ENCODE assay signal across 23 cellular contexts in the genomic region with DNA sequence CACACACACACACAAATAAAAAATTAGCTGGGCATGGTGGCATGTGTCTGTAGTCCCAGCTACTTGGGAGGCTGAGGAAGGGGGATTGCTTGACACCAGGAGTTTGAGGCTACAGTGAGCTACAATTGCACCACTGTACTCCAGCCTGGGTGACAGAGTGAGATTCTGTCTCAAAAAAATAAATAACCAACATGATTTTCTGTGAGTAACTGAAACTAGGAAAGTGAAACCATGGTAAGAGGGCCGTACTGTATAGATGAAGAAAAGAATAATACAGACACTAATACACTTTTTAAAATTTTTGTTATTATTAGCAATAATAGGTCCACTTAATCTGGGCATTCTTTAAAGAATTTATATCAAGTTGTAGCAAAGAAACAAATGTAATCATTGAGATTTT.
"Had no signal": no experiment of that assay in that cellular context is flagged by ENCODE, and none has a peak within 500 bp of the region (broad histone marks: within the 10 kb centered on the region; RNA-seq: fewer than 3 reads in every experiment).

No MANE protein-coding gene starts in this region.

- H3K9me2 ChIP-seq: SK-N-SH had no signal

- H3K9ac ChIP-seq: SK-N-SH had no signal

- FAIRE-seq: HTR-8/SVneo had no signal

- H3K27me3 Mint-ChIP-seq: T-cell had no signal

- H3K4me3 Mint-ChIP-seq: T-cell; T-helper 1 cell treated with Interleukin-12 subunit alpha and Interleukin-12 subunit beta and Interleukin-4 antibody, amounts not matched to agents 30 μg/mL and 1 μg/mL, for 36 hours had no signal

- H3K4me1 Mint-ChIP-seq: T-cell had no signal

- H3K36me3 ChIP-seq: MG63 had no signal

- H3K36me3 Mint-ChIP-seq: T-cell had no signal

- DNase-seq: Karpas-422; KBM-7; MG63; NCI-H1092 treated with DMSO at 0.1 percent for 48 hours; NCI-H1436; NCI-H187; NCI-H2029; NCI-H2171 treated with DMSO at 0.1 percent for 48 hours; NCI-H510A; NCI-H524 treated with DMSO at 0.1 percent for 48 hours; NCI-H69; NCI-H774; NK-92 treated with Interleukin-12 subunit alpha and Interleukin-12 subunit beta, amount 100 ng/mL, for 24 hours; PC-3; SHP77; SK-N-SH; SW 1271; T-cell had no signal

- H3K9me3 Mint-ChIP-seq: T-helper 1 cell treated with Interleukin-12 subunit alpha and Interleukin-12 subunit beta and Interleukin-4 antibody, amounts not matched to agents 30 μg/mL and 1 μg/mL, for 36 hours had no signal

- H3K4me2 ChIP-seq: SK-N-SH had no signal

- H3K4me3 ChIP-seq: MG63 had no signal

- H3K27ac ChIP-seq: HL-60, RWPE1 had no signal

- H3K9me3 ChIP-seq: MG63, SK-N-SH had no signal

- H3K27ac Mint-ChIP-seq: T-cell; T-helper 1 cell treated with Interleukin-12 subunit alpha and Interleukin-12 subunit beta and Interleukin-4 antibody, amounts not matched to agents 30 μg/mL and 1 μg/mL, for 36 hours had no signal

- H3K27me3 ChIP-seq: MG63 had no signal

- ATAC-seq: Panc1, PC-3, T-cell had no signal
